1 cellular context compared by ENCODE assay signal in genomic region chr16:57019746-57020145, GRCh38.
TF ChIP-seq lines count a peak whose summit lies in the region.

No MANE protein-coding gene starts in this region.

TF ChIP-seq in IMR-90, 13 proteins besides CTCF, POLR2A, EP300 and RAD21:
- no peak for TF ChIP-seq NFE2L2 (IDR thresholded peaks at IDR 0.05; ENCODE audit: low read depth, low read length)
- TF ChIP-seq MAZ (IDR thresholded peaks at IDR 0.05; ENCODE audit: borderline replicate concordance, low read depth, low read length) = no peak
- no peak for TF ChIP-seq RCOR1 (IDR thresholded peaks at IDR 0.05; ENCODE audit: insufficient replicate concordance, low read length)
- no peak for TF ChIP-seq MXI1 (IDR thresholded peaks at IDR 0.05; ENCODE audit: borderline replicate concordance, low read depth, low read length)
- TF ChIP-seq CEBPB (IDR thresholded peaks at IDR 0.05; ENCODE audit: low read depth, low read length) = no peak
- TF ChIP-seq, protein P1, sequence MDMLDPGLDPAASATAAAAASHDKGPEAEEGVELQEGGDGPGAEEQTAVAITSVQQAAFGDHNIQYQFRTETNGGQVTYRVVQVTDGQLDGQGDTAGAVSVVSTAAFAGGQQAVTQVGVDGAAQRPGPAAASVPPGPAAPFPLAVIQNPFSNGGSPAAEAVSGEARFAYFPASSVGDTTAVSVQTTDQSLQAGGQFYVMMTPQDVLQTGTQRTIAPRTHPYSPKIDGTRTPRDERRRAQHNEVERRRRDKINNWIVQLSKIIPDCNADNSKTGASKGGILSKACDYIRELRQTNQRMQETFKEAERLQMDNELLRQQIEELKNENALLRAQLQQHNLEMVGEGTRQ (IDR thresholded peaks at IDR 0.05; ENCODE audit: low read depth, low read length) = no peak
- no peak for TF ChIP-seq FOS (IDR thresholded peaks at IDR 0.05; ENCODE audit: low read depth, low read length)
- no peak for TF ChIP-seq CHD1 (IDR thresholded peaks at IDR 0.05; ENCODE audit: low read depth, low read length)
- no peak for TF ChIP-seq BHLHE40 (IDR thresholded peaks at IDR 0.05; ENCODE audit: low read depth, low read length)
